ENCODE assay signal across 10 cellular contexts in genomic region chr5:73274870-73275756, GRCh38.
DNase-seq lines count a peak whose midpoint lies in the region; FAIRE-seq and TF ChIP-seq lines count a peak whose summit lies in the region.
"Had no signal": no experiment of that assay in that cellular context is flagged by ENCODE, and none has a peak within 500 bp of the region (broad histone marks: within the 10 kb centered on the region; RNA-seq: fewer than 3 reads in every experiment).

No MANE protein-coding gene starts in this region.

- no peaks in the 10 kb centered on the region for H3K27me3 Mint-ChIP-seq in MCF 10A (ENCODE audit: insufficient read depth, unreplicated experiment)

- TF ChIP-seq EP300 in tibial nerve (IDR thresholded peaks at IDR 0.05) = peak in 1 of 2 donors; percentile 42

- DNase-seq in breast epithelium (ENCODE audit: low spot score in 2 of 2) (peak in 1 of 2 donors; percentile 70), MCF 10A (ENCODE audit: unreplicated experiment) (no peak), epithelial cell of esophagus (ENCODE audit: low read depth) (peak; percentile 55), midbrain (lab: John Stamatoyannopoulos, UW) (peak; percentile 83), tibial nerve (ENCODE audit: low spot score in 2 of 2) (peak; percentile 58 to 62), cortex of kidney (lab: John Stamatoyannopoulos, UW) (no peak), DMS153 treated with DMSO at 0.1 percent for 48 hours (lab: John Stamatoyannopoulos, UW; ENCODE audit: unreplicated experiment) (no peak), urothelium cell line (ENCODE audit: low spot score) (no peak)
- DNase-seq: GF-D8 had no signal

- peaks cover 5% of the 10 kb centered on the region for H3K9me3 Mint-ChIP-seq in MCF 10A (ENCODE audit: unreplicated experiment)

- TF ChIP-seq POLR2A in breast epithelium (IDR thresholded peaks at IDR 0.05) = no peak
- no peak for TF ChIP-seq POLR2A in tibial nerve (IDR thresholded peaks at IDR 0.05)

- no peak overlapping the region for H3K27ac Mint-ChIP-seq in MCF 10A (ENCODE audit: low read depth, unreplicated experiment)

- H3K4me3 ChIP-seq in breast epithelium (peak overlapping the region in 1 of 3 donors; percentile 21), epithelial cell of esophagus (ENCODE audit: low read length) (no peak overlapping the region), tibial nerve (peak overlapping the region in 1 of 4 donors; percentile 17)
- H3K4me3 ChIP-seq: A549 had no signal

- POLR2A ChIA-PET in MCF 10A (lab: Yijun Ruan, JAX) = interaction anchor here (0.6 to 2.4 kb wide), 4 partner anchors 9 to 173 kb away, joined by 3 to 7 read pairs (median 5); partner anchors contain the start of gene FOXD1

- H3K27ac ChIP-seq in breast epithelium = peak overlapping the region; percentile 60 to 79
- H3K27ac ChIP-seq in tibial nerve = peak overlapping the region in 3 of 4 donors; percentile 4 to 83 (median 79)
- H3K27ac ChIP-seq: A549 had no signal

- intact Hi-C loops in breast epithelium (cut with DNase I; ENCODE audit: low total_unique reads) (no loop called here), MCF 10A (cut with micrococcal nuclease) (no loop called here)

- TF ChIP-seq CTCF in breast epithelium (IDR thresholded peaks at IDR 0.05) (no peak), MCF 10A (IDR thresholded peaks at IDR 0.05; ENCODE audit: unreplicated experiment) (no peak), epithelial cell of esophagus (IDR thresholded peaks at IDR 0.05; ENCODE audit: insufficient read depth, low read depth, low read length, missing control alignments) (no peak), tibial nerve (IDR thresholded peaks at IDR 0.05) (no peak)

- no TSS peak for BruUV-seq in MCF 10A (replicated peaks; lab: Mats Ljungman, UMichigan)

- H3K27me3 ChIP-seq in breast epithelium = no peaks in the 10 kb centered on the region
- no peaks in the 10 kb centered on the region for H3K27me3 ChIP-seq in tibial nerve

- 37 to 42% methylated on average over 15 of the region's 15 CpGs for WGBS in tibial nerve, 2 donors

- no peak overlapping the region for H3K4me3 Mint-ChIP-seq in MCF 10A (ENCODE audit: unreplicated experiment)

- CTCF ChIA-PET in MCF 10A (lab: Yijun Ruan, JAX) = interaction anchor here (0.7 to 1.2 kb wide), 4 partner anchors 11 to 171 kb away, joined by 3 to 8 read pairs (median 4); no protein-coding TSS in a partner anchor

- no peak for FAIRE-seq in urothelium cell line (lab: Jason Lieb, UNC)
- FAIRE-seq: A549 had no signal

- H3K36me3 ChIP-seq in breast epithelium = no peaks in the 10 kb centered on the region
- no peaks in the 10 kb centered on the region for H3K36me3 ChIP-seq in tibial nerve

- peaks cover 44% of the 10 kb centered on the region for H3K4me1 Mint-ChIP-seq in MCF 10A (ENCODE audit: insufficient read depth, unreplicated experiment)

- H3K36me3 Mint-ChIP-seq in MCF 10A (ENCODE audit: insufficient read depth, unreplicated experiment) = no peaks in the 10 kb centered on the region

- H3K4me1 ChIP-seq in breast epithelium = peaks cover 0 to 6% of the 10 kb centered on the region in 2 donors
- peaks cover 0 to 54% (median 19%) of the 10 kb centered on the region in 4 donors for H3K4me1 ChIP-seq in tibial nerve

- H3K9me3 ChIP-seq in breast epithelium (no peaks in the 10 kb centered on the region), tibial nerve (no peaks in the 10 kb centered on the region)
- H3K9me3 ChIP-seq: A549 had no signal

Comparison
In these comparisons a context has a peak if more than half of its experiments do, and no peak if none do; other contexts are left out.
1. DNase-seq: peak in epithelial cell of esophagus (single experiment), midbrain (single experiment) and tibial nerve (2 of 2); none in MCF 10A (single experiment), cortex of kidney (single experiment), DMS153 treated with DMSO at 0.1 percent for 48 hours (single experiment) and urothelium cell line (single experiment).